10 cellular contexts compared by ENCODE assay signal in genomic region chr5:172455087-172455381, GRCh38. TPM values are rescaled to one million over a fixed set of nuclear protein-coding genes. Genes with fewer than 3 reads are reported as not detected.
DNase-seq lines count a peak whose midpoint lies in the region; ATAC-seq, FAIRE-seq and TF ChIP-seq lines count a peak whose summit lies in the region.
"Had no signal": no experiment of that assay in that cellular context is flagged by ENCODE, and none has a peak within 500 bp of the region (broad histone marks: within the 10 kb centered on the region; RNA-seq: fewer than 3 reads in every experiment).

No MANE protein-coding gene starts in this region.

- no peak for DNase-seq in T-helper 2 cell treated with Interferon-gamma antibody and Interleukin-4, amounts not matched to agents 5 μg/mL and 100 μg/mL, for 36 hours (ENCODE audit: low spot score)
- DNase-seq in T-helper 2 cell (no peak), kidney (no peak), NCI-H345 treated with DMSO at 0.1 percent for 48 hours (lab: John Stamatoyannopoulos, UW; ENCODE audit: unreplicated experiment) (no peak), Kasumi-1 (lab: John Stamatoyannopoulos, UW) (no peak)
- DNase-seq in activated naive CD8-positive, alpha-beta T cell treated with anti-CD3 and anti-CD28 coated beads, Interleukin-2, amount 50 U/mL, for 24 hours, result no peak

- H3K36me3 ChIP-seq in kidney (ENCODE audit: control insufficient read depth in 1 of 2, insufficient read depth in 2 of 2, low read length in 2 of 2) (no peaks in the 10 kb centered on the region), stomach smooth muscle (ENCODE audit: control insufficient read depth in 2 of 2, insufficient read depth in 2 of 2, low read length in 2 of 2) (no peaks in the 10 kb centered on the region)
- H3K36me3 ChIP-seq: neutrophil had no signal

- H3K4me3 Mint-ChIP-seq in T-helper 2 cell treated with Interferon-gamma antibody and Interleukin-4, amounts not matched to agents 5 μg/mL and 100 μg/mL, for 36 hours, result peak overlapping the region; percentile 81
- H3K4me3 Mint-ChIP-seq in activated naive CD8-positive, alpha-beta T cell treated with anti-CD3 and anti-CD28 coated beads, Interleukin-2, amount 50 U/mL, for 24 hours, result peak overlapping the region; percentile 84

- intact Hi-C loops in kidney (cut with DNase I), result no loop called here

- H3K27ac Mint-ChIP-seq in T-helper 2 cell treated with Interferon-gamma antibody and Interleukin-4, amounts not matched to agents 5 μg/mL and 100 μg/mL, for 36 hours, result no peak overlapping the region
- no peak overlapping the region for H3K27ac Mint-ChIP-seq in activated naive CD8-positive, alpha-beta T cell treated with anti-CD3 and anti-CD28 coated beads, Interleukin-2, amount 50 U/mL, for 24 hours

- no peaks in the 10 kb centered on the region for H3K9me3 Mint-ChIP-seq in T-helper 2 cell treated with Interferon-gamma antibody and Interleukin-4, amounts not matched to agents 5 μg/mL and 100 μg/mL, for 36 hours
- H3K9me3 Mint-ChIP-seq in activated naive CD8-positive, alpha-beta T cell treated with anti-CD3 and anti-CD28 coated beads, Interleukin-2, amount 50 U/mL, for 24 hours, result no peaks in the 10 kb centered on the region

- H3K9me3 ChIP-seq in kidney (ENCODE audit: control insufficient read depth in 1 of 2, low read length in 2 of 2) (no peaks in the 10 kb centered on the region), stomach smooth muscle (ENCODE audit: control insufficient read depth in 2 of 2, low read length in 2 of 2) (no peaks in the 10 kb centered on the region)
- H3K9me3 ChIP-seq: neutrophil had no signal

- no peaks in the 10 kb centered on the region for H3K36me3 Mint-ChIP-seq in T-helper 2 cell treated with Interferon-gamma antibody and Interleukin-4, amounts not matched to agents 5 μg/mL and 100 μg/mL, for 36 hours (ENCODE audit: low read depth)
- no peaks in the 10 kb centered on the region for H3K36me3 Mint-ChIP-seq in activated naive CD8-positive, alpha-beta T cell treated with anti-CD3 and anti-CD28 coated beads, Interleukin-2, amount 50 U/mL, for 24 hours (ENCODE audit: low read depth)

- no peak for TF ChIP-seq CTCF in kidney (IDR thresholded peaks at IDR 0.05; ENCODE audit: borderline replicate concordance, extremely low read depth, insufficient read depth)

- no peak for FAIRE-seq in kidney (lab: Jason Lieb, UNC)
- FAIRE-seq: A204.1 had no signal

- peaks cover 49% of the 10 kb centered on the region for H3K27me3 Mint-ChIP-seq in T-helper 2 cell treated with Interferon-gamma antibody and Interleukin-4, amounts not matched to agents 5 μg/mL and 100 μg/mL, for 36 hours (ENCODE audit: low read depth)
- peaks cover 33% of the 10 kb centered on the region for H3K27me3 Mint-ChIP-seq in activated naive CD8-positive, alpha-beta T cell treated with anti-CD3 and anti-CD28 coated beads, Interleukin-2, amount 50 U/mL, for 24 hours

- peak overlapping the region; percentile 66 to 76 for H3K4me3 ChIP-seq in kidney (ENCODE audit: low read length in 2 of 2)
- H3K4me3 ChIP-seq in stomach smooth muscle (ENCODE audit: low read length in 2 of 2), result peak overlapping the region; percentile 71 to 79

- ATAC-seq in activated naive CD8-positive, alpha-beta T cell treated with anti-CD3 and anti-CD28 coated beads, Interleukin-2, amount 50 U/mL, for 24 hours, result no peak
- ATAC-seq in GM21447 (IDR thresholded peaks at IDR 0.05; ENCODE audit: unreplicated experiment), result no peak

- H3K27ac ChIP-seq in kidney (ENCODE audit: low read depth in 2 of 2, low read length in 2 of 2) (no peak overlapping the region), stomach smooth muscle (ENCODE audit: low read length) (no peak overlapping the region)
- H3K27ac ChIP-seq: neutrophil had no signal

- H3K9ac ChIP-seq in kidney (ENCODE audit: low read length in 2 of 2) (peak overlapping the region in 1 of 2 donors; percentile 73), stomach smooth muscle (ENCODE audit: low read length in 2 of 2) (peak overlapping the region in 1 of 2 donors; percentile 64)

- peaks cover 3% of the 10 kb centered on the region for H3K4me1 Mint-ChIP-seq in T-helper 2 cell treated with Interferon-gamma antibody and Interleukin-4, amounts not matched to agents 5 μg/mL and 100 μg/mL, for 36 hours (ENCODE audit: low read depth)
- H3K4me1 Mint-ChIP-seq in activated naive CD8-positive, alpha-beta T cell treated with anti-CD3 and anti-CD28 coated beads, Interleukin-2, amount 50 U/mL, for 24 hours, result peaks cover 11% of the 10 kb centered on the region

- no peaks in the 10 kb centered on the region for H3K27me3 ChIP-seq in stomach smooth muscle (ENCODE audit: control insufficient read depth in 1 of 2, insufficient read depth in 2 of 2, low read length in 2 of 2)

- H3K4me1 ChIP-seq in kidney (ENCODE audit: control insufficient read depth in 1 of 2, insufficient read depth in 1 of 2, low read depth in 1 of 2, low read length in 2 of 2) (peaks cover 0 to 9% of the 10 kb centered on the region in 2 donors), stomach smooth muscle (ENCODE audit: control insufficient read depth, insufficient read depth, low read length) (peaks cover 50% of the 10 kb centered on the region)

RNA-seq across cellular contexts. Expression of gene SH3PXD2B, which starts 0.7 kb away (rescaled TPM):
- 22.8 TPM for total RNA-seq in kidney
- 3.1 TPM for polyA plus RNA-seq in kidney (ENCODE audit: insufficient read depth, low read depth, low replicate concordance)
